8 cellular contexts compared by ENCODE assay signal in genomic region chr15:70100495-70101331, GRCh38. TPM values are rescaled to one million over a fixed set of nuclear protein-coding genes. Genes with fewer than 3 reads are reported as not detected.
DNase-seq lines count a peak whose midpoint lies in the region; ATAC-seq, FAIRE-seq and TF ChIP-seq lines count a peak whose summit lies in the region.

No MANE protein-coding gene starts in this region.

- H3K4me3 ChIP-seq in WERI-Rb-1 (ENCODE audit: low read depth, low read length) = peak overlapping the region; percentile 56
- peak overlapping the region; percentile 20 for H3K4me3 ChIP-seq in bronchial epithelial cell (ENCODE audit: low read depth, low read length)
- peak overlapping the region; percentile 14 to 46 (median 39) for H3K4me3 ChIP-seq in right lobe of liver

- H3K27me3 ChIP-seq in WERI-Rb-1 (ENCODE audit: insufficient read depth, low read depth, severe bottlenecking) (no peaks in the 10 kb centered on the region), bronchial epithelial cell (ENCODE audit: control insufficient read depth, insufficient read depth, low read length) (peaks cover 21% of the 10 kb centered on the region), right lobe of liver (no peaks in the 10 kb centered on the region)

- DNase-seq in DMS79 treated with DMSO at 0.1 percent for 48 hours (lab: John Stamatoyannopoulos, UW) (peak; percentile 31), MV-4-11 (lab: John Stamatoyannopoulos, UW) (peak; percentile 65), WERI-Rb-1 (peak; percentile 57), bronchial epithelial cell (ENCODE audit: low read depth) (no peak), right lobe of liver (peak; percentile 70 to 83 (median 71)), 8988T (no peak), pons (ENCODE audit: low spot score) (no peak)
- peak; percentile 42 to 52 (median 46) for DNase-seq in stimulated activated CD4-positive, alpha-beta T cell treated with anti-CD3 and anti-CD28 coated beads, TNF-alpha, amount 100 ng/mL, for 4 hours (ENCODE audit: low read depth in 3 of 3)

- intact Hi-C loops in right lobe of liver (cut with DNase I) = no loop called here

- ATAC-seq in right lobe of liver = peak; percentile 8 to 28 (median 15)

- TF ChIP-seq CTCF in WERI-Rb-1 (IDR thresholded peaks at IDR 0.05; ENCODE audit: low read depth, low read length) (peak; percentile 29), bronchial epithelial cell (IDR thresholded peaks at IDR 0.05; ENCODE audit: insufficient read depth, low read length, severe bottlenecking) (peak; percentile 38), right lobe of liver (IDR thresholded peaks at IDR 0.05) (peak in 3 of 4 donors; percentile 11 to 22 (median 16))

- no peak for TF ChIP-seq POLR2A in right lobe of liver (IDR thresholded peaks at IDR 0.05)

- 4% methylated on average over 17 of the region's 53 CpGs for WGBS in right lobe of liver (ENCODE audit: insufficient coverage, low coverage, low lambda C conversion rate, missing lambda C conversion rate)

- H3K9me3 ChIP-seq in WERI-Rb-1 (ENCODE audit: severe bottlenecking) (no peaks in the 10 kb centered on the region), right lobe of liver (no peaks in the 10 kb centered on the region)

- FAIRE-seq in bronchial epithelial cell (lab: Jason Lieb, UNC) = no peak

- peaks cover 0 to 50% (median 24%) of the 10 kb centered on the region in 4 donors for H3K4me1 ChIP-seq in right lobe of liver

- H3K27ac ChIP-seq in WERI-Rb-1 (peak overlapping the region; percentile 37), right lobe of liver (peak overlapping the region; percentile 73 to 93 (median 85))

- H3K36me3 ChIP-seq in WERI-Rb-1 (peaks cover 4% of the 10 kb centered on the region), bronchial epithelial cell (ENCODE audit: control insufficient read depth, insufficient read depth, low read length) (no peaks in the 10 kb centered on the region), right lobe of liver (no peaks in the 10 kb centered on the region)

RNA-seq across cellular contexts. Expression of gene TLE3, which starts 3.0 kb away (rescaled TPM):
- 19.2 and 21.8 TPM in 2 replicates for total RNA-seq in bronchial epithelial cell
- total RNA-seq in right lobe of liver = 10 to 100 TPM in 5 of 6 experiments, 1 to 10 TPM in 1; 8.9 to 38.2 (median 21.2) TPM

Comparison
In these comparisons a context has a peak if more than half of its experiments do, and no peak if none do; other contexts are left out.
1. DNase-seq: peak in DMS79 treated with DMSO at 0.1 percent for 48 hours (single experiment), MV-4-11 (single experiment), WERI-Rb-1 (single experiment), right lobe of liver (3 of 3) and stimulated activated CD4-positive, alpha-beta T cell treated with anti-CD3 and anti-CD28 coated beads, TNF-alpha, amount 100 ng/mL, for 4 hours (3 of 3); none in bronchial epithelial cell (single experiment), 8988T (single experiment) and pons (single experiment).
2. Peak in every context shown above with its lines, with median percentiles within 50 percentile points of each other: H3K4me3 ChIP-seq and CTCF ChIP-seq.